ENCODE assay signal across 9 cellular contexts in the genomic region with DNA sequence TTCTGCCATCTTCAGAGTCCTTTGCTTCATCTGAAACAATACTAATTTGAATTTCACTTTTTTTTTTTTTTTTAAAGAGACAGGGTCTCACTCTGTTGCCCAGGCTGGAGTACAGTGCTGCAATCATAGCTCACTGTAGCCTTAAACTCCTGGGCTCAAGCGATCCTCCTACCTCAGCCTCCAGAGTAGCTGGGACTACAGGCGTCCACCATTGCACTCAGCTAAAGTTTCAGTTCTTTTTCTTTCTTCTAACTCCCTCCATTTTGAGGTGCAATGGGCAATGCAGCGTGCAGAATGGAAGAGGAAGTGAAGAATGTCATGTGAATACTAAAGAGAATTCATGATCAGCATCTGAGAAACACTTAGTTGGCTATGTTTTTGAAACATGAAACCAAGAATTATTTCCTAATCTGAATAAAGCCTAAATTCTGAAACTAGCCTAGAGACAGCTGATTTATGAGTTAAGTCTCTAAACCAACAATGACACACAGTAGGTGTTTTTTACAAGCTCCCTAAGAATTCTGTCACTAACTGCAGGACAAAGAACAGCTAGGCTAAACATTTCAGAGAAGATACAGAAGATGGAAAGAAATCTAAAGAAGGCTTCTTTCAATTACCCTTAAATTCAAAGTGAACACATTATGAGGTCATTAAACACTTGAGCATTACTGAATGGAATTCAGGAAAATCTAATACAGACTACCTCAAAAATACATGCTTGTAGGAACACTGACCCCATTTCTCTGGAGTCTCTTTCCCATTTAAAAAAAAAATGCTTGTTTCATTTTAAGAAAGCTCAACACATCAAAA. TPM values are rescaled to one million over a fixed set of nuclear protein-coding genes. Genes with fewer than 3 reads are reported as not detected.
DNase-seq lines count a peak whose midpoint lies in the region; ATAC-seq, FAIRE-seq and TF ChIP-seq lines count a peak whose summit lies in the region.
"Had no signal": no experiment of that assay in that cellular context is flagged by ENCODE, and none has a peak within 500 bp of the region (broad histone marks: within the 10 kb centered on the region; RNA-seq: fewer than 3 reads in every experiment).

No MANE protein-coding gene starts in this region.

- H3K4me2 ChIP-seq in A549 (peak overlapping the region; percentile 50; the same call in 2 of the 3 replicates), GM12878 (ENCODE audit: control insufficient read depth, insufficient read depth) (peak overlapping the region; percentile 27)

- DNase-seq in A549 (ENCODE audit: low read depth in 1 of 2, low spot score in 1 of 2) = no peak
- DNase-seq in GM12878 (ENCODE audit: low read depth, low spot score) = peak; percentile 89
- DNase-seq in aorta = no peak
- DNase-seq in NCI-H1417 (lab: John Stamatoyannopoulos, UW) = no peak
- DNase-seq in NCI-H1694 treated with DMSO at 0.1 percent for 48 hours (lab: John Stamatoyannopoulos, UW) = no peak
- DNase-seq in activated effector memory CD4-positive, alpha-beta T cell treated with Interleukin-2 at 50 U/mL for 16 hours = no peak

- RAD21 ChIA-PET in GM12878 (lab: Charles Lee; ENCODE audit: unreplicated experiment) = interaction anchor here (0.6 to 3.3 kb wide), 28 partner anchors 9 to 293 kb away, joined by 3 to 34 read pairs (median 5); a partner anchor contains a TSS

- H3K36me3 ChIP-seq in GM12878 (ENCODE audit: control insufficient read depth in 2 of 2, insufficient read depth in 2 of 2, low read length in 1 of 2) (peaks cover 25 to 43% of the 10 kb centered on the region in 2 experiments), aorta (ENCODE audit: control insufficient read depth in 1 of 2, insufficient read depth in 2 of 2, low read length in 1 of 2) (peaks cover 5 to 6% of the 10 kb centered on the region in 2 donors)

- H4K20me1 ChIP-seq in GM12878 (ENCODE audit: control insufficient read depth, insufficient read depth) = no peaks in the 10 kb centered on the region

- TF ChIP-seq EP300 in A549 (IDR thresholded peaks at IDR 0.05) = no peak
- peak; percentile 84 to 95; a peak in 3 of 4 replicates for TF ChIP-seq EP300 in GM12878 (IDR thresholded peaks at IDR 0.05; ENCODE audit: borderline replicate concordance in 1 of 2, control insufficient read depth in 1 of 2, low read depth in 2 of 2, low read length in 2 of 2)

- TF ChIP-seq POLR2A in A549 (IDR thresholded peaks at IDR 0.05; ENCODE audit: low read length) (no peak), GM12878 (IDR thresholded peaks at IDR 0.05; ENCODE audit: low read depth, low read length) (no peak)

- no peak for TF ChIP-seq CTCF in A549 (IDR thresholded peaks at IDR 0.05)
- no peak for TF ChIP-seq CTCF in GM12878 (IDR thresholded peaks at IDR 0.05 in 2 of 3, conservative IDR thresholded peaks at IDR 0.05 in 1 of 3; ENCODE audit: control insufficient read depth in 2 of 3, extremely low read depth in 1 of 3, insufficient read depth in 1 of 3, low read depth in 3 of 3, low read length in 3 of 3)

- H2AFZ ChIP-seq in GM12878 (ENCODE audit: control insufficient read depth, low read depth, low read length) = no peak overlapping the region

- H3K27ac ChIP-seq in A549 = no peak overlapping the region
- peak overlapping the region; percentile 68 for H3K27ac ChIP-seq in GM12878 (ENCODE audit: control insufficient read depth, insufficient read depth)
- H3K27ac ChIP-seq in aorta (ENCODE audit: low read depth in 1 of 2, low read length in 2 of 2) = no peak overlapping the region

- SMC1A ChIA-PET in GM12878 (lab: Charles Lee; ENCODE audit: uncharacterized antibody, unreplicated experiment) = interaction anchor here (0.8 to 4.9 kb wide), 33 partner anchors 9 to 724 kb away, joined by 3 to 46 read pairs (median 6); a partner anchor contains a TSS

- 93% methylated on average over 3 of the region's 3 CpGs for WGBS in A549 (ENCODE audit: missing lambda C conversion rate)
- 0% methylated on average over 3 of the region's 3 CpGs for WGBS in GM12878 (ENCODE audit: insufficient coverage, insufficient replicate concordance, low lambda C conversion rate, missing lambda C conversion rate)
- WGBS in aorta, 2 donors = 92 to 95% methylated on average over 3 of the region's 3 CpGs

- H3K9me3 ChIP-seq in A549 (no peaks in the 10 kb centered on the region), GM12878 (replicated peaks; ENCODE audit: control insufficient read depth, insufficient read depth, low read length) (no peaks in the 10 kb centered on the region), aorta (ENCODE audit: control insufficient read depth, low read length) (no peaks in the 10 kb centered on the region)

- H3K27me3 ChIP-seq in GM12878 (replicated peaks in 1 of 2; ENCODE audit: control insufficient read depth in 2 of 2, insufficient read depth in 2 of 2, low read length in 1 of 2) (no peaks in the 10 kb centered on the region), aorta (ENCODE audit: control insufficient read depth in 1 of 2, insufficient read depth in 2 of 2, low read length in 1 of 2) (no peaks in the 10 kb centered on the region)

- POLR2A ChIA-PET in A549 (lab: Yijun Ruan, JAX) (no interaction called here), GM12878 (lab: Charles Lee) (interaction anchor here (0.5 to 6.0 kb wide), 22 partner anchors 9 to 234 kb away, joined by 3 to 63 read pairs (median 4); a partner anchor contains a TSS)

- H3K4me1 ChIP-seq in A549 = peaks cover 14% of the 10 kb centered on the region
- peaks cover 51% of the 10 kb centered on the region for H3K4me1 ChIP-seq in GM12878 (ENCODE audit: control insufficient read depth, insufficient read depth, low read length)
- peaks cover 0 to 2% of the 10 kb centered on the region in 2 donors for H3K4me1 ChIP-seq in aorta (ENCODE audit: control insufficient read depth in 1 of 2, insufficient read depth in 2 of 2, low read length in 2 of 2)

- in situ Hi-C loops in GM12878 (cut with MboI) = no loop called here

- FAIRE-seq in A549 (lab: Jason Lieb, UNC) (no peak), GM12878 (lab: Jason Lieb, UNC) (peak; percentile 87)
- FAIRE-seq: G401.6 had no signal

- no peak overlapping the region for H3K9ac ChIP-seq in GM12878 (ENCODE audit: control insufficient read depth, insufficient read depth, low read length)

- TF ChIP-seq RAD21 in A549 (conservative IDR thresholded peaks at IDR 0.05 in 1 of 2, IDR thresholded peaks at IDR 0.05 in 1 of 2) (no peak), GM12878 (IDR thresholded peaks at IDR 0.05; ENCODE audit: insufficient read depth, low read depth, low read length) (0 out of 2 replicates have a peak, but pooled peaks have one; percentile 2)

- intact Hi-C loops in GM12878 (cut with micrococcal nuclease; ENCODE audit: unreplicated experiment) (no loop called here), aorta (cut with DNase I) (no loop called here)

- no TSS peak for BruUV-seq in GM12878 (replicated peaks; lab: Mats Ljungman, UMichigan)

- ATAC-seq in A549 = no peak
- ATAC-seq in GM19351 (IDR thresholded peaks at IDR 0.05; ENCODE audit: unreplicated experiment) = peak; percentile 91
- ATAC-seq in HG03280 (IDR thresholded peaks at IDR 0.05; ENCODE audit: unreplicated experiment) = peak; percentile 79
- ATAC-seq in GM12878 = peak; percentile 95
- ATAC-seq in aorta (ENCODE audit: low FRiP score) = peak; percentile 23

- CTCF ChIA-PET in A549 (lab: Yijun Ruan, JAX) (interaction anchor here (0.6 to 4.5 kb wide), 12 partner anchors 8 to 293 kb away, joined by 3 to 22 read pairs (median 4); a partner anchor contains a TSS), GM12878 (lab: Yijun Ruan, JAX) (interaction anchor here (0.6 to 4.3 kb wide), 22 partner anchors 9 to 293 kb away, joined by 3 to 34 read pairs (median 5); a partner anchor contains a TSS)

- H3K4me3 ChIP-seq in A549 (no peak overlapping the region), GM12878 (no peak overlapping the region), aorta (ENCODE audit: low read length in 2 of 2) (no peak overlapping the region)

- H3K79me2 ChIP-seq in GM12878 (ENCODE audit: control insufficient read depth, insufficient read depth, low read length) = peaks cover 12% of the 10 kb centered on the region

RNA-seq across cellular contexts. Expression of a gene that starts 21.0 kb away (rescaled TPM):
- polyA plus RNA-seq in A549 (2011; rRNA removed) = 6.3 and 6.7 TPM in 2 replicates
- polyA plus RNA-seq in A549 (2012; cell fraction: cytosol; rRNA removed) = 5.9 and 8.5 TPM in 2 replicates
- polyA plus RNA-seq in A549 (2012; cell fraction: nucleus; rRNA removed) = 3.6 and 5.0 TPM in 2 replicates
- 8.9 to 10.7 TPM (median 9.7 TPM) in 3 replicates for polyA plus RNA-seq in A549 (2017; fragmentation: RNase III; extraction: RNeasy Plus Mini Kit Qiagen cat#74134 plus additional on column Dnase treatment)
- 4.3 and 4.4 TPM in 2 replicates for polyA minus RNA-seq in A549 (2011; rRNA and poly(A)+ RNA removed)
- total RNA-seq in GM12878 (2013; cell fraction: nucleolus; rRNA removed) = 34.4 and 35.4 TPM in 2 replicates
- total RNA-seq in GM12878 (2014; rRNA removed) = 25.6 and 28.2 TPM in 2 replicates
- total RNA-seq in GM12878 (2014; rRNA removed; fragmentation: Illumina TruSeq; extraction: Trizol) = 26.9 and 27.3 TPM in 2 replicates
- total RNA-seq in GM12878 (2021) = 38.5 and 40.4 TPM in 2 replicates
- 15.3 TPM for polyA plus RNA-seq in GM12878 (2011; ENCODE audit: low read depth)
- 32.8 and 43.4 TPM in 2 replicates for polyA plus RNA-seq in GM12878 (2011; rRNA removed)
- polyA plus RNA-seq in GM12878 (2011; cell fraction: cytosol; rRNA removed) = 35.7 and 49.6 TPM in 2 replicates
- polyA plus RNA-seq in GM12878 (2011; cell fraction: nucleus; rRNA removed) = 25.6 and 27.0 TPM in 2 replicates
- 19.4 and 29.5 TPM in 2 replicates for polyA plus RNA-seq in GM12878 (2012)
- polyA plus RNA-seq in GM12878 (2014; fragmentation: Illumina TruSeq; extraction: Trizol) = 26.5 and 32.4 TPM in 2 replicates
- 1 to 10 TPM; 2.2 to 5.2 TPM for polyA plus RNA-seq in GM12878 (2014; fragmentation: Nextera tagmentation; extraction: Ambion mirVana)
- 40.0 and 42.4 TPM in 2 replicates for polyA plus RNA-seq in GM12878 (2014; rRNA removed)
- polyA plus RNA-seq in GM12878 (2016; fragmentation: Nextera tagmentation; extraction: Ambion mirVana) = 10 to 100 TPM; 17.4 to 22.6 TPM
- 17.0 and 24.5 TPM in 2 replicates for polyA minus RNA-seq in GM12878 (2011; rRNA and poly(A)+ RNA removed)
- 10.7 and 12.4 TPM in 2 replicates for polyA minus RNA-seq in GM12878 (2011; cell fraction: cytosol; rRNA and poly(A)+ RNA removed)
- 9.7 and 16.1 TPM in 2 replicates for polyA minus RNA-seq in GM12878 (2011; cell fraction: nucleus; rRNA and poly(A)+ RNA removed)
- 10 to 100 TPM; 15.1 to 15.9 TPM for total RNA-seq in aorta
- polyA plus RNA-seq in aorta = 10 to 100 TPM; 13.0 to 15.5 TPM

RNA-seq across cellular contexts. Expression of a gene that starts 53.4 kb away (rescaled TPM):
- polyA plus RNA-seq in A549 (2011; rRNA removed) = 42.4 and 45.1 TPM in 2 replicates
- 39.8 and 46.9 TPM in 2 replicates for polyA plus RNA-seq in A549 (2012; cell fraction: cytosol; rRNA removed)
- 39.6 and 47.5 TPM in 2 replicates for polyA plus RNA-seq in A549 (2012; cell fraction: nucleus; rRNA removed)
- polyA plus RNA-seq in A549 (2017; fragmentation: RNase III; extraction: RNeasy Plus Mini Kit Qiagen cat#74134 plus additional on column Dnase treatment) = 22.7 to 26.3 TPM (median 24.1 TPM) in 3 replicates
- polyA minus RNA-seq in A549 (2011; rRNA and poly(A)+ RNA removed) = 28.4 and 40.2 TPM in 2 replicates
- 97.8 and 99.6 TPM in 2 replicates for total RNA-seq in GM12878 (2013; cell fraction: nucleolus; rRNA removed)
- total RNA-seq in GM12878 (2014; rRNA removed) = 54.4 and 59.1 TPM in 2 replicates
- 33.3 and 43.1 TPM in 2 replicates for total RNA-seq in GM12878 (2014; rRNA removed; fragmentation: Illumina TruSeq; extraction: Trizol)
- total RNA-seq in GM12878 (2021) = 45.8 and 51.8 TPM in 2 replicates
- polyA plus RNA-seq in GM12878 (2011; ENCODE audit: low read depth) = 38.0 TPM
- polyA plus RNA-seq in GM12878 (2011; rRNA removed) = 71.0 and 86.7 TPM in 2 replicates
- polyA plus RNA-seq in GM12878 (2011; cell fraction: cytosol; rRNA removed) = 96.3 and 103 TPM in 2 replicates
- 86.4 and 91.4 TPM in 2 replicates for polyA plus RNA-seq in GM12878 (2011; cell fraction: nucleus; rRNA removed)
- 48.2 and 55.5 TPM in 2 replicates for polyA plus RNA-seq in GM12878 (2012)
- polyA plus RNA-seq in GM12878 (2014; fragmentation: Illumina TruSeq; extraction: Trizol) = 40.7 and 49.9 TPM in 2 replicates
- 1 to 10 TPM; 1.7 to 7.3 TPM for polyA plus RNA-seq in GM12878 (2014; fragmentation: Nextera tagmentation; extraction: Ambion mirVana)
- polyA plus RNA-seq in GM12878 (2014; rRNA removed) = 57.0 and 59.9 TPM in 2 replicates
- polyA plus RNA-seq in GM12878 (2016; fragmentation: Nextera tagmentation; extraction: Ambion mirVana) = 10 to 100 TPM; 69.8 to 70.7 TPM
- 79.2 and 95.3 TPM in 2 replicates for polyA minus RNA-seq in GM12878 (2011; rRNA and poly(A)+ RNA removed)
- 28.7 and 34.5 TPM in 2 replicates for polyA minus RNA-seq in GM12878 (2011; cell fraction: cytosol; rRNA and poly(A)+ RNA removed)
- polyA minus RNA-seq in GM12878 (2011; cell fraction: nucleus; rRNA and poly(A)+ RNA removed) = 27.4 and 50.4 TPM in 2 replicates
- total RNA-seq in aorta = 10 to 100 TPM; 39.7 to 43.6 TPM
- 10 to 100 TPM; 19.9 to 42.5 TPM for polyA plus RNA-seq in aorta

Comparison
In these comparisons a context has a peak if more than half of its experiments do, and no peak if none do; other contexts are left out.
1. ATAC-seq: peak in GM19351 (single experiment), HG03280 (single experiment), GM12878 (single experiment) and aorta (single experiment); none in A549 (0 of 2).